In the genomic region with DNA sequence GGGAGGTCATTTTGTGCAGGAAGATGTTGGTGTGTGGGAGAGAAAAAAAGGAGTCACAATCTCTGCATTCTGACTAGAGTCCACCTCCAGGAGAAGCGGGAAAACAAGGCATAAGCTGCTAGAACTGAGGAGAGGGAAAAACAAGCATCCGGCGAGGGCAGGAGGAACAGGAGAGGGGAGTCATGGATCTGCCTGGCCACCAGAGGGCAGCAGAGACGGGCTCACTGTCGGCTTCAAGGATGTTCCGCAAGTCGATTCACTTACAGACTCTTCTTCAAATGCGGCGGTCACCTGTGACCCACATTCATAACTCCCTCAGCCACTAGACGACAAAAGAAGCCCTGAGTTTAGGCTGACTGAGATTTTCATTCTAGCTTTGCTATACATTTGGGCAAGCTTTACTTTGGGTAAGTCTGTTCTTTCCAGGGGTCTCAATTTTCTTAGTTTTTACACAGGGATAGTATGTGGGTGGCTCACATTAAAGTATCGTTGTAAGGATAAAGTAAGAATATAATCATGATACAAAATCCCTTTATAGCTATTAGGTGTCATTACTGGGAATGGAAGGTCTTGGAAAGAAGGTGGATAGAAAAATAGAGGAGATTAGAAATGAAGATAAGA, we compare ENCODE assay signal across 8 cellular contexts. TPM values are rescaled to one million over a fixed set of nuclear protein-coding genes. Genes with fewer than 3 reads are reported as not detected.
DNase-seq lines count a peak whose midpoint lies in the region; ATAC-seq, FAIRE-seq and TF ChIP-seq lines count a peak whose summit lies in the region.

No MANE protein-coding gene starts in this region.

- H3K36me3 ChIP-seq in SU-DHL-6 (ENCODE audit: low read length) (no peaks in the 10 kb centered on the region), cardiac muscle cell (no peaks in the 10 kb centered on the region)

- H3K4me2 ChIP-seq in SU-DHL-6 (ENCODE audit: low read depth, low read length, poor library complexity, severe bottlenecking) = no peak overlapping the region

- H3K9me3 ChIP-seq in SU-DHL-6 (ENCODE audit: insufficient read depth, low read length) (no peaks in the 10 kb centered on the region), cardiac muscle cell (ENCODE audit: low read depth) (no peaks in the 10 kb centered on the region)

- H4K20me1 ChIP-seq in SU-DHL-6 (ENCODE audit: low read depth, low read length) = no peaks in the 10 kb centered on the region

- H2AFZ ChIP-seq in SU-DHL-6 (ENCODE audit: low read depth, low read length, severe bottlenecking) = no peak overlapping the region

- FAIRE-seq in urothelium cell line (lab: Jason Lieb, UNC) = peak; percentile 48

- no peak overlapping the region for H3K27ac Mint-ChIP-seq in activated naive CD8-positive, alpha-beta T cell treated with anti-CD3 and anti-CD28 coated beads for 36 hours
- H3K27ac Mint-ChIP-seq in progenitor cell of endocrine pancreas = no peak overlapping the region

- H3K4me1 ChIP-seq in cardiac muscle cell (ENCODE audit: low read depth) = no peaks in the 10 kb centered on the region

- H3K4me3 ChIP-seq in SU-DHL-6 (ENCODE audit: insufficient read depth, low read length, poor library complexity, severe bottlenecking) (no peak overlapping the region), cardiac muscle cell (no peak overlapping the region)

- peaks cover 52% of the 10 kb centered on the region for H3K27me3 Mint-ChIP-seq in activated naive CD8-positive, alpha-beta T cell treated with anti-CD3 and anti-CD28 coated beads for 36 hours
- peaks cover 56% of the 10 kb centered on the region for H3K27me3 Mint-ChIP-seq in progenitor cell of endocrine pancreas

- ATAC-seq in GM18519 (IDR thresholded peaks at IDR 0.05; ENCODE audit: low FRiP score, unreplicated experiment) = no peak

- no peaks in the 10 kb centered on the region for H3K36me3 Mint-ChIP-seq in activated naive CD8-positive, alpha-beta T cell treated with anti-CD3 and anti-CD28 coated beads for 36 hours
- H3K36me3 Mint-ChIP-seq in progenitor cell of endocrine pancreas (ENCODE audit: insufficient read depth) = no peaks in the 10 kb centered on the region

- no peaks in the 10 kb centered on the region for H3K79me2 ChIP-seq in SU-DHL-6 (ENCODE audit: insufficient read depth, low read length)

- peak; percentile 66 for DNase-seq in GM10266 (ENCODE audit: extremely low spot score)
- DNase-seq in MV-4-11 (lab: John Stamatoyannopoulos, UW) = peak; percentile 58
- DNase-seq in activated naive CD8-positive, alpha-beta T cell treated with anti-CD3 and anti-CD28 coated beads for 36 hours = peak; percentile 76
- DNase-seq in cardiac muscle cell (ENCODE audit: low read depth in 1 of 2, low spot score in 1 of 2) = peak; percentile 77 to 85
- DNase-seq in progenitor cell of endocrine pancreas (ENCODE audit: low spot score, unreplicated experiment) = peak; percentile 74
- DNase-seq in urothelium cell line (ENCODE audit: low spot score) = peak; percentile 83

- H3K9ac ChIP-seq in SU-DHL-6 (ENCODE audit: low read length) = no peak overlapping the region

- H3K27me3 ChIP-seq in SU-DHL-6 (ENCODE audit: low read length) = no peaks in the 10 kb centered on the region
- H3K27me3 ChIP-seq in cardiac muscle cell = peaks cover 37% of the 10 kb centered on the region

- H3K9me2 ChIP-seq in SU-DHL-6 (replicated peaks; ENCODE audit: insufficient read depth, low read length) = no peaks in the 10 kb centered on the region

- TF ChIP-seq CTCF in GM10266 (IDR thresholded peaks at IDR 0.05; ENCODE audit: control insufficient read depth, insufficient read depth, low read depth, missing control alignments) (peak; percentile 90), SU-DHL-6 (IDR thresholded peaks at IDR 0.05; ENCODE audit: insufficient read depth, low read length, poor library complexity, severe bottlenecking) (peak; percentile 94), cardiac muscle cell (IDR thresholded peaks at IDR 0.05; ENCODE audit: low read depth, low read length) (peak; percentile 95), progenitor cell of endocrine pancreas (IDR thresholded peaks at IDR 0.05; ENCODE audit: unreplicated experiment) (peak; percentile 97)

- H3K4me1 Mint-ChIP-seq in activated naive CD8-positive, alpha-beta T cell treated with anti-CD3 and anti-CD28 coated beads for 36 hours = peaks cover 10% of the 10 kb centered on the region
- H3K4me1 Mint-ChIP-seq in progenitor cell of endocrine pancreas (ENCODE audit: low read depth) = peaks cover 2% of the 10 kb centered on the region

- H3K9me3 Mint-ChIP-seq in activated naive CD8-positive, alpha-beta T cell treated with anti-CD3 and anti-CD28 coated beads for 36 hours = no peaks in the 10 kb centered on the region
- H3K9me3 Mint-ChIP-seq in progenitor cell of endocrine pancreas (ENCODE audit: low read depth) = no peaks in the 10 kb centered on the region

- H3K4me3 Mint-ChIP-seq in activated naive CD8-positive, alpha-beta T cell treated with anti-CD3 and anti-CD28 coated beads for 36 hours = no peak overlapping the region
- no peak overlapping the region for H3K4me3 Mint-ChIP-seq in progenitor cell of endocrine pancreas (ENCODE audit: low read depth)

- H3K27ac ChIP-seq in SU-DHL-6 (ENCODE audit: low read depth, low read length) = no peak overlapping the region
- no peak overlapping the region for H3K27ac ChIP-seq in cardiac muscle cell

- H3F3A ChIP-seq in SU-DHL-6 (ENCODE audit: insufficient read depth) = no peaks in the 10 kb centered on the region

RNA-seq across cellular contexts. Expression of a gene that starts 6.6 kb away (rescaled TPM):
- not detected for total RNA-seq in activated naive CD8-positive, alpha-beta T cell treated with anti-CD3 and anti-CD28 coated beads for 36 hours
- total RNA-seq in cardiac muscle cell (not detected in 2 replicates), progenitor cell of endocrine pancreas (not detected in 2 replicates)
- polyA plus RNA-seq in cardiac muscle cell = not detected in 2 replicates

RNA-seq across cellular contexts. Expression of a gene that starts 26.1 kb away (rescaled TPM):
- total RNA-seq in activated naive CD8-positive, alpha-beta T cell treated with anti-CD3 and anti-CD28 coated beads for 36 hours = 10 to 100 TPM in 1 of 2 experiments, 1 to 10 TPM in 1; 9.8 to 12.2 TPM
- total RNA-seq in cardiac muscle cell (not detected in 2 replicates), progenitor cell of endocrine pancreas (not detected in 2 replicates)
- 2.4 TPM in 1 of 2 replicates, not detected in the other for polyA plus RNA-seq in cardiac muscle cell

RNA-seq across cellular contexts. Expression of a gene that starts 41.8 kb away (rescaled TPM):
- total RNA-seq in activated naive CD8-positive, alpha-beta T cell treated with anti-CD3 and anti-CD28 coated beads for 36 hours = not detected
- total RNA-seq in cardiac muscle cell (not detected in 2 replicates), progenitor cell of endocrine pancreas (not detected in 2 replicates)
- not detected in 2 replicates for polyA plus RNA-seq in cardiac muscle cell

Comparison
In these comparisons a context has a peak if more than half of its experiments do, and no peak if none do; other contexts are left out.
1. RNA of a gene that starts 26.1 kb away (total RNA-seq): 9.8 to 12.2 TPM in activated naive CD8-positive, alpha-beta T cell treated with anti-CD3 and anti-CD28 coated beads for 36 hours; not detected in cardiac muscle cell and not detected in progenitor cell of endocrine pancreas; every median in the first group is over 10 times any median in the second.
2. Peak in every context shown above with its lines, with median percentiles within 50 percentile points of each other: DNase-seq and CTCF ChIP-seq.